Comparison of ENCODE assay signal across 1 cellular context in genomic region chr18:38752430-38752829, GRCh38.
TF ChIP-seq lines count a peak whose summit lies in the region.

No MANE protein-coding gene starts in this region.

TF ChIP-seq in HepG2, 621 proteins besides CTCF, POLR2A, EP300 and RAD21 (continued from another document):
- TF ChIP-seq, protein P1, sequence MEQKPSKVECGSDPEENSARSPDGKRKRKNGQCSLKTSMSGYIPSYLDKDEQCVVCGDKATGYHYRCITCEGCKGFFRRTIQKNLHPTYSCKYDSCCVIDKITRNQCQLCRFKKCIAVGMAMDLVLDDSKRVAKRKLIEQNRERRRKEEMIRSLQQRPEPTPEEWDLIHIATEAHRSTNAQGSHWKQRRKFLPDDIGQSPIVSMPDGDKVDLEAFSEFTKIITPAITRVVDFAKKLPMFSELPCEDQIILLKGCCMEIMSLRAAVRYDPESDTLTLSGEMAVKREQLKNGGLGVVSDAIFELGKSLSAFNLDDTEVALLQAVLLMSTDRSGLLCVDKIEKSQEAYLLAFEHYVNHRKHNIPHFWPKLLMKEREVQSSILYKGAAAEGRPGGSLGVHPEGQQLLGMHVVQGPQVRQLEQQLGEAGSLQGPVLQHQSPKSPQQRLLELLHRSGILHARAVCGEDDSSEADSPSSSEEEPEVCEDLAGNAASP (CRISPR knock-in tag; IDR thresholded peaks at IDR 0.05; ENCODE audit: borderline replicate concordance), result no peak
- TF ChIP-seq AGO1 (IDR thresholded peaks at IDR 0.05; ENCODE audit: low read depth, low read length, poor library complexity, severe bottlenecking) (no peak), ZNF709 (CRISPR knock-in tag; IDR thresholded peaks at IDR 0.05) (no peak), HES4 (CRISPR knock-in tag; IDR thresholded peaks at IDR 0.05; ENCODE audit: borderline replicate concordance) (no peak), ZGPAT (CRISPR knock-in tag; IDR thresholded peaks at IDR 0.05) (no peak), CHCHD3 (CRISPR knock-in tag; IDR thresholded peaks at IDR 0.05) (no peak), ZNF496 (CRISPR knock-in tag; IDR thresholded peaks at IDR 0.05; ENCODE audit: insufficient replicate concordance) (no peak), ZNF883 (CRISPR knock-in tag; IDR thresholded peaks at IDR 0.05; ENCODE audit: not compliant biosample characterization) (no peak), NFKBIZ (CRISPR knock-in tag; IDR thresholded peaks at IDR 0.05) (no peak)
- TF ChIP-seq, protein P2, sequence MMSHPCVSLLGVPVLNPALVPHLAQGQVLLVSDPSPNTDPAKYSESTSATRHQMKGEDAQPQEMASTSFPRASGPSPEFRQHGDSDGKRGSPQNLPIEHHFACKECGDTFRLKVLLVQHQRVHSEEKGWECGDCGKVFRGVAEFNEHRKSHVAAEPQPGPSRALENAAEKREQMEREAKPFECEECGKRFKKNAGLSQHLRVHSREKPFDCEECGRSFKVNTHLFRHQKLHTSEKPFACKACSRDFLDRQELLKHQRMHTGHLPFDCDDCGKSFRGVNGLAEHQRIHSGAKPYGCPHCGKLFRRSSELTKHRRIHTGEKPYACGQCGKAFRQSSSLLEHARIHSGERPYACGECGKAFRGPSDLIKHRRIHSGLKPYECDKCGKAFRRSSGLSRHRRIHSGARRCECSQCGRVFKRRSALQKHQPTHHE (CRISPR knock-in tag; IDR thresholded peaks at IDR 0.05; ENCODE audit: borderline replicate concordance), result no peak
- TF ChIP-seq, protein P3, sequence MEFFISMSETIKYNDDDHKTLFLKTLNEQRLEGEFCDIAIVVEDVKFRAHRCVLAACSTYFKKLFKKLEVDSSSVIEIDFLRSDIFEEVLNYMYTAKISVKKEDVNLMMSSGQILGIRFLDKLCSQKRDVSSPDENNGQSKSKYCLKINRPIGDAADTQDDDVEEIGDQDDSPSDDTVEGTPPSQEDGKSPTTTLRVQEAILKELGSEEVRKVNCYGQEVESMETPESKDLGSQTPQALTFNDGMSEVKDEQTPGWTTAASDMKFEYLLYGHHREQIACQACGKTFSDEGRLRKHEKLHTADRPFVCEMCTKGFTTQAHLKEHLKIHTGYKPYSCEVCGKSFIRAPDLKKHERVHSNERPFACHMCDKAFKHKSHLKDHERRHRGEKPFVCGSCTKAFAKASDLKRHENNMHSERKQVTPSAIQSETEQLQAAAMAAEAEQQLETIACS (CRISPR knock-in tag; IDR thresholded peaks at IDR 0.05), result no peak
